In genomic region chr19:7395793-7396192, GRCh38 we compare ENCODE assay signal across 1 cellular context.
TF ChIP-seq lines count a peak whose summit lies in the region.

No MANE protein-coding gene starts in this region.

TF ChIP-seq in GM12878, 131 proteins besides CTCF, POLR2A, EP300 and RAD21 (continued from another document):
- TF ChIP-seq ZNF687 (IDR thresholded peaks at IDR 0.05) (no peak), LARP7 (IDR thresholded peaks at IDR 0.05) (no peak), ZSCAN29 (IDR thresholded peaks at IDR 0.05) (no peak), USF1 (IDR thresholded peaks at IDR 0.05; ENCODE audit: borderline replicate concordance, extremely low read length, insufficient read depth, low read depth, low read length) (no peak), NFXL1 (IDR thresholded peaks at IDR 0.05; ENCODE audit: borderline replicate concordance) (no peak), RB1 (IDR thresholded peaks at IDR 0.05; ENCODE audit: borderline replicate concordance) (no peak), POLR2AphosphoS5 (IDR thresholded peaks at IDR 0.05; ENCODE audit: low read length) (no peak), JUND (IDR thresholded peaks at IDR 0.05; ENCODE audit: low read depth, low read length) (no peak), IKZF2 (IDR thresholded peaks at IDR 0.05) (no peak)
